In genomic region chr9:98057095-98057799, GRCh38 we compare ENCODE assay signal across 8 cellular contexts. TPM values are rescaled to one million over a fixed set of nuclear protein-coding genes. Genes with fewer than 3 reads are reported as not detected.
A peak's percentile ranks its signal among the peaks of the same experiment; 100 is the strongest.
DNase-seq lines count a peak whose midpoint lies in the region; ATAC-seq, FAIRE-seq and TF ChIP-seq lines count a peak whose summit lies in the region.

No MANE protein-coding gene starts in this region.

- ATAC-seq in A549 (peak; percentile 3 to 12; a peak in 5 of 6 replicates), GM19035 (IDR thresholded peaks at IDR 0.05; ENCODE audit: unreplicated experiment) (no peak), HG03520 (IDR thresholded peaks at IDR 0.05; ENCODE audit: unreplicated experiment) (no peak)

- H3K36me3 Mint-ChIP-seq in nephron (ENCODE audit: low read depth), result peaks cover 7% of the 10 kb centered on the region

- H3K4me3 ChIP-seq in A549 (peak overlapping the region; percentile 70), epithelial cell of esophagus (ENCODE audit: low read length) (peak overlapping the region; percentile 69)

- TF ChIP-seq CTCF in A549 (IDR thresholded peaks at IDR 0.05) (no peak), epithelial cell of esophagus (IDR thresholded peaks at IDR 0.05; ENCODE audit: insufficient read depth, low read depth, low read length, missing control alignments) (no peak), nephron (IDR thresholded peaks at IDR 0.05; ENCODE audit: unreplicated experiment in 3 of 3) (no peak)

- TF ChIP-seq EP300 in A549 (IDR thresholded peaks at IDR 0.05), result no peak

- peak overlapping the region; percentile 97 for H3K4me2 ChIP-seq in A549

- DNase-seq in A549 (ENCODE audit: low read depth in 1 of 2, low spot score in 1 of 2), result no peak
- DNase-seq in GM19239 (ENCODE audit: insufficient read length, low spot score), result no peak
- peak; percentile 31 for DNase-seq in SW480 (ENCODE audit: low spot score)
- DNase-seq in epithelial cell of esophagus (ENCODE audit: low read depth), result no peak
- DNase-seq in KBM-7, result no peak

- in situ Hi-C loops in KBM-7 (cut with MboI; ENCODE audit: low pct_unique_long_range_greater_than_20kb, low sequenced_read_pairs), result no loop called here

- H3K27ac Mint-ChIP-seq in nephron, result peak overlapping the region; percentile 89 to 94 (median 94)

- no peaks in the 10 kb centered on the region for H3K27me3 Mint-ChIP-seq in nephron (ENCODE audit: low read depth)

- H3K4me1 ChIP-seq in A549, result peaks cover 16% of the 10 kb centered on the region; the same call in 2 of the 3 replicates

- H3K4me1 Mint-ChIP-seq in nephron, result peaks cover 9% of the 10 kb centered on the region

- TF ChIP-seq RAD21 in A549 (conservative IDR thresholded peaks at IDR 0.05 in 1 of 2, IDR thresholded peaks at IDR 0.05 in 1 of 2), result no peak

- no peak for TF ChIP-seq POLR2A in A549 (IDR thresholded peaks at IDR 0.05; ENCODE audit: low read length)

- no peaks in the 10 kb centered on the region for H3K9me3 Mint-ChIP-seq in nephron

- CTCF ChIA-PET in A549 (lab: Yijun Ruan, JAX), result interaction anchor here (0.9 to 10.9 kb wide), 6 partner anchors 16 to 206 kb away, joined by 3 to 84 read pairs (median 10); no protein-coding TSS in a partner anchor

- POLR2A ChIA-PET in A549 (lab: Yijun Ruan, JAX), result interaction anchor here (0.6 to 2.1 kb wide), 14 partner anchors 11 to 199 kb away, joined by 3 to 17 read pairs (median 6); partner anchors contain the start of genes ANP32B, TBC1D2 and TRMO

- H3K9me3 ChIP-seq in A549, result no peaks in the 10 kb centered on the region

- WGBS in A549 (ENCODE audit: missing lambda C conversion rate), result 4% methylated on average over 17 of the region's 17 CpGs

- FAIRE-seq in A549 (lab: Jason Lieb, UNC), result no peak
- peak; percentile 79 for FAIRE-seq in GM19239 (lab: Jason Lieb, UNC)

- peak overlapping the region; percentile 96 to 99 (median 98) for H3K4me3 Mint-ChIP-seq in nephron

- peak overlapping the region; percentile 86 to 93 for H3K27ac ChIP-seq in A549

TF ChIP-seq in A549, 52 proteins besides CTCF, POLR2A, EP300 and RAD21:
- TF ChIP-seq EHMT2 (IDR thresholded peaks at IDR 0.05; ENCODE audit: low read depth), result no peak
- no peak for TF ChIP-seq TP53 (CRISPR knock-in tag; IDR thresholded peaks at IDR 0.05)
- TF ChIP-seq ZC3H11A (IDR thresholded peaks at IDR 0.05), result no peak
- TF ChIP-seq ZNF302 (CRISPR knock-in tag; IDR thresholded peaks at IDR 0.05), result no peak
- TF ChIP-seq BCL3 (IDR thresholded peaks at IDR 0.05), result no peak
- no peak for TF ChIP-seq HMGXB4 (CRISPR knock-in tag; IDR thresholded peaks at IDR 0.05; ENCODE audit: borderline replicate concordance)
- TF ChIP-seq ELK1 (IDR thresholded peaks at IDR 0.05; ENCODE audit: low read depth, low read length), result no peak
- TF ChIP-seq CHD4 (IDR thresholded peaks at IDR 0.05; ENCODE audit: borderline replicate concordance), result no peak
- no peak for TF ChIP-seq SREBF2 (IDR thresholded peaks at IDR 0.05)
- TF ChIP-seq MAZ (IDR thresholded peaks at IDR 0.05; ENCODE audit: borderline replicate concordance, low read depth, low read length), result no peak
- TF ChIP-seq SMC3 (IDR thresholded peaks at IDR 0.05), result no peak
- no peak for TF ChIP-seq PBX3 (IDR thresholded peaks at IDR 0.05)
- TF ChIP-seq HES2 (IDR thresholded peaks at IDR 0.05), result no peak
- no peak for TF ChIP-seq RCOR1 (IDR thresholded peaks at IDR 0.05; ENCODE audit: low read depth, low read length)
- no peak for TF ChIP-seq JUN (IDR thresholded peaks at IDR 0.05)

RNA-seq across cellular contexts. Expression of gene NANS, which starts 0.7 kb away (rescaled TPM):
- 66.6 and 70.2 TPM in 2 replicates for polyA plus RNA-seq in A549 (2011; rRNA removed)
- polyA plus RNA-seq in A549 (2012; cell fraction: cytosol; rRNA removed), result 61.8 and 67.8 TPM in 2 replicates
- polyA plus RNA-seq in A549 (2012; cell fraction: nucleus; rRNA removed), result 43.6 and 58.5 TPM in 2 replicates
- polyA plus RNA-seq in A549 (2017; fragmentation: RNase III; extraction: RNeasy Plus Mini Kit Qiagen cat#74134 plus additional on column Dnase treatment), result 53.3 to 58.2 TPM (median 56.8 TPM) in 3 replicates
- 43.5 and 51.4 TPM in 2 replicates for polyA minus RNA-seq in A549 (2011; rRNA and poly(A)+ RNA removed)

Comparison
In these comparisons a context has a peak if more than half of its experiments do, and no peak if none do; other contexts are left out.
1. ATAC-seq: peak in A549 (2 of 2); none in GM19035 (single experiment) and HG03520 (single experiment).